In genomic region chr2:209495855-209496585, GRCh38 we compare ENCODE assay signal across 9 cellular contexts.
DNase-seq lines count a peak whose midpoint lies in the region; ATAC-seq, FAIRE-seq and TF ChIP-seq lines count a peak whose summit lies in the region.
"Had no signal": no experiment of that assay in that cellular context is flagged by ENCODE, and none has a peak within 500 bp of the region (broad histone marks: within the 10 kb centered on the region; RNA-seq: fewer than 3 reads in every experiment).

No MANE protein-coding gene starts in this region.

- H3K27ac ChIP-seq in astrocyte (ENCODE audit: low read depth, low read length) = peak overlapping the region; percentile 86
- no peak overlapping the region for H3K27ac ChIP-seq in neural progenitor cell

- H3K9me3 ChIP-seq in astrocyte (ENCODE audit: insufficient read depth, low read depth, low read length) = no peaks in the 10 kb centered on the region
- peaks cover 2% of the 10 kb centered on the region for H3K9me3 ChIP-seq in neural progenitor cell (ENCODE audit: low read depth)
- H3K9me3 ChIP-seq: Caco-2 had no signal

- peak; percentile 86 for ATAC-seq in Right ventricle myocardium inferior
- peak; percentile 74 for ATAC-seq in left lobe of liver
- ATAC-seq in GM18498 (IDR thresholded peaks at IDR 0.05; ENCODE audit: unreplicated experiment) = no peak
- ATAC-seq in HG03108 (IDR thresholded peaks at IDR 0.05; ENCODE audit: unreplicated experiment) = no peak

- no peak for TF ChIP-seq CTCF in astrocyte (IDR thresholded peaks at IDR 0.05; ENCODE audit: insufficient read depth, low read depth, low read length)
- no peak for TF ChIP-seq CTCF in neural progenitor cell (IDR thresholded peaks at IDR 0.05)

- peak overlapping the region; percentile 58 for H3K9ac ChIP-seq in astrocyte (ENCODE audit: low read length)
- no peak overlapping the region for H3K9ac ChIP-seq in neural progenitor cell

- H3K4me1 ChIP-seq in astrocyte (ENCODE audit: insufficient read depth, low read length) (peaks cover 18% of the 10 kb centered on the region), neural progenitor cell (no peaks in the 10 kb centered on the region)

- H3K27me3 Mint-ChIP-seq in astrocyte (ENCODE audit: low read depth, unreplicated experiment) (no peaks in the 10 kb centered on the region), neural progenitor cell (ENCODE audit: insufficient read depth, low read depth) (peaks cover 2% of the 10 kb centered on the region)

- no peak for DNase-seq in Right ventricle myocardium inferior (ENCODE audit: missing footprints)
- DNase-seq in cardiac septum (ENCODE audit: low spot score) = no peak
- peak; percentile 99 for DNase-seq in astrocyte (ENCODE audit: low read depth)
- DNase-seq in left lobe of liver (ENCODE audit: low spot score) = no peak
- no peak for DNase-seq in neural progenitor cell (ENCODE audit: low spot score)
- no peak for DNase-seq in stimulated activated naive CD4-positive, alpha-beta T cell (lab: John Stamatoyannopoulos, UW)

- H2AFZ ChIP-seq in astrocyte (ENCODE audit: low read depth, low read length) (no peak overlapping the region), neural progenitor cell (replicated peaks) (no peak overlapping the region)

- no peaks in the 10 kb centered on the region for H3K36me3 ChIP-seq in astrocyte (ENCODE audit: insufficient read depth, low read length)
- no peaks in the 10 kb centered on the region for H3K36me3 ChIP-seq in neural progenitor cell

- no peaks in the 10 kb centered on the region for H3K27me3 ChIP-seq in astrocyte (ENCODE audit: insufficient read depth, low read length)
- H3K27me3 ChIP-seq in neural progenitor cell = no peaks in the 10 kb centered on the region

- intact Hi-C loops in Right ventricle myocardium inferior (cut with DNase I) (no loop called here), cardiac septum (cut with DNase I) (loop anchor here (5.0 to 10.0 kb wide), 3 partner anchors 36 to 71 kb away; partner anchors contain the start of gene MAP2)

- no peaks in the 10 kb centered on the region for H3F3A ChIP-seq in neural progenitor cell (ENCODE audit: low read depth)

- H3K4me1 Mint-ChIP-seq in astrocyte (ENCODE audit: low read depth, unreplicated experiment) (peaks cover 26% of the 10 kb centered on the region), neural progenitor cell (peaks cover 17% of the 10 kb centered on the region)

- H3K36me3 Mint-ChIP-seq in astrocyte (ENCODE audit: low read depth, unreplicated experiment) (peaks cover 9% of the 10 kb centered on the region), neural progenitor cell (peaks cover 61% of the 10 kb centered on the region)

- H3K79me2 ChIP-seq in astrocyte (ENCODE audit: insufficient read depth, low read length) (no peaks in the 10 kb centered on the region), neural progenitor cell (ENCODE audit: low read depth) (no peaks in the 10 kb centered on the region)

- H3K9me3 Mint-ChIP-seq in astrocyte (ENCODE audit: unreplicated experiment) = peaks cover 25% of the 10 kb centered on the region
- peaks cover 54% of the 10 kb centered on the region for H3K9me3 Mint-ChIP-seq in neural progenitor cell

- H3K4me3 Mint-ChIP-seq in astrocyte (ENCODE audit: unreplicated experiment) (peak overlapping the region; percentile 16), neural progenitor cell (no peak overlapping the region)

- peak; percentile 93 for FAIRE-seq in astrocyte (lab: Jason Lieb, UNC)

- H3K4me2 ChIP-seq in astrocyte (ENCODE audit: low read length) = peak overlapping the region; percentile 68
- no peak overlapping the region for H3K4me2 ChIP-seq in neural progenitor cell

- H3K27ac Mint-ChIP-seq in astrocyte (ENCODE audit: unreplicated experiment) = peak overlapping the region; percentile 83
- H3K27ac Mint-ChIP-seq in neural progenitor cell = no peak overlapping the region

- H4K20me1 ChIP-seq in astrocyte (ENCODE audit: insufficient read depth, low read length) (no peaks in the 10 kb centered on the region), neural progenitor cell (ENCODE audit: low read depth) (no peaks in the 10 kb centered on the region)

- H3K4me3 ChIP-seq in astrocyte (ENCODE audit: insufficient read depth, low read depth, low read length) (peak overlapping the region; percentile 4), neural progenitor cell (no peak overlapping the region)

Comparison
In these comparisons a context has a peak if more than half of its experiments do, and no peak if none do; other contexts are left out.
1. ATAC-seq: peak in Right ventricle myocardium inferior (single experiment) and left lobe of liver (single experiment); none in GM18498 (single experiment) and HG03108 (single experiment).